Comparison of ENCODE assay signal across 30 cellular contexts in the genomic region with DNA sequence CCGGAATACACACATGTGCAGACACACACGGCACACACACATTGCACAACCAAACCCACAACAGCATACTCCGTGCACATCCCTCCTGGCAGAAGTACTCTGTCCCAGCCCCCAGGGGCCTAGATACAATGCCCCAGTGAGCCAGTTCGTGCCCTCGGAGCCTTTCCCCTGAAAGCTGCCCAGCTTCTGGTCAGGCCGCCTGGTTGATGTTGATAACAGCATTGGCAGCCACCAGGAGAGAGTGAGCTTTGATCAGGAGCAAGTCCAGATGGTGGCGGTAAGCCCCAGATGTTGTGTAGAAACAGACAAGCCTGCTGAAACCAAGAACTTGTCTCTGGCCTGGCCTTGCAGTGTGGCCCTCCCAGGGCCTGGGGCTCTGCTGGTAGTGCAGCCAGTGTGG.
"Had no signal": no experiment of that assay in that cellular context is flagged by ENCODE, and none has a peak within 500 bp of the region (broad histone marks: within the 10 kb centered on the region; RNA-seq: fewer than 3 reads in every experiment).

No MANE protein-coding gene starts in this region.

- H3K9me3 Mint-ChIP-seq: activated B cell treated with CpG ODN at 0.5 μM for 24 hours; activated CD4-positive, alpha-beta memory T cell treated with anti-CD3 and anti-CD28 coated beads for 36 hours; activated naive CD4-positive, alpha-beta T cell treated with anti-CD3 and anti-CD28 coated beads for 36 hours; activated naive CD4-positive, alpha-beta T cell treated with anti-CD3 and anti-CD28 coated beads, Interleukin-2, amount 50 U/mL, for 72 hours; activated T-cell treated with anti-CD3 and anti-CD28 coated beads, Interleukin-2, amount 50 U/mL, for 4 hours; activated T-helper 1 cell treated with anti-CD3 and anti-CD28 coated beads, Interleukin-12 subunit alpha, Interleukin-12 subunit beta, Interleukin-2, Interleukin-4 antibody, amounts not matched to agents 30 ng/mL and 10 ng/mL and 1 ng/mL, durations not matched to agents 14 hours and 24 hours and 36 hours had no signal

- H3K27me3 ChIP-seq: adrenal gland, body of pancreas, breast epithelium had no signal

- H3K4me3 Mint-ChIP-seq: activated B cell treated with CpG ODN at 0.5 μM for 24 hours; activated CD4-positive, alpha-beta memory T cell treated with anti-CD3 and anti-CD28 coated beads for 36 hours; activated naive CD4-positive, alpha-beta T cell treated with anti-CD3 and anti-CD28 coated beads for 36 hours; activated T-cell treated with anti-CD3 and anti-CD28 coated beads, Interleukin-2, amount 50 U/mL, for 4 hours; activated T-helper 1 cell treated with anti-CD3 and anti-CD28 coated beads, Interleukin-12 subunit alpha, Interleukin-12 subunit beta, Interleukin-2, Interleukin-4 antibody, amounts not matched to agents 30 ng/mL and 10 ng/mL and 1 ng/mL, durations not matched to agents 14 hours and 24 hours and 36 hours had no signal

- H3K36me3 ChIP-seq: adrenal gland, breast epithelium, SJCRH30 had no signal

- H3K36me3 Mint-ChIP-seq: activated CD4-positive, alpha-beta memory T cell treated with anti-CD3 and anti-CD28 coated beads for 36 hours; activated naive CD4-positive, alpha-beta T cell treated with anti-CD3 and anti-CD28 coated beads, Interleukin-2, amount 50 U/mL, for 72 hours had no signal

- H3K9me3 ChIP-seq: adrenal gland, body of pancreas, breast epithelium, SJCRH30 had no signal

- DNase-seq: activated B cell treated with CpG ODN at 0.5 μM for 24 hours; activated CD4-positive, alpha-beta memory T cell treated with anti-CD3 and anti-CD28 coated beads for 36 hours; activated CD4-positive, alpha-beta T cell treated with anti-CD3 and anti-CD28 coated beads for 4 hours; activated CD4-positive, alpha-beta T cell treated with anti-CD3 and anti-CD28 coated beads, Interleukin-2, amount 50 U/mL, for 1 hour; activated CD4-positive, CD25-positive, alpha-beta regulatory T cell treated with anti-CD3 and anti-CD28 coated beads, Interleukin-2, amount 50 U/mL, for 72 hours; activated CD8-positive, alpha-beta memory T cell treated with anti-CD3 and anti-CD28 coated beads, Interleukin-2, amount 50 U/mL, for 4 hours; activated gamma-delta T cell treated with Interleukin-2 at 50 U/mL for 16 hours; activated naive CD4-positive, alpha-beta T cell treated with anti-CD3 and anti-CD28 coated beads for 36 hours; activated T-cell treated with anti-CD3 and anti-CD28 coated beads for 4 hours; activated T-cell treated with anti-CD3 and anti-CD28 coated beads, Interleukin-2, amount 50 U/mL, for 4 hours; adrenal gland; Karpas-422; KBM-7; NCI-H1048; NCI-H1105 treated with DMSO at 0.1 percent for 48 hours; NCI-H1930; NCI-H2081 treated with DMSO at 0.1 percent for 48 hours; NCI-H226; SHP77; SJCRH30; SW 1271; T-helper 1 cell; T-helper 2 cell; T-helper 9 cell had no signal

- H3K4me1 Mint-ChIP-seq: activated B cell treated with CpG ODN at 0.5 μM for 24 hours had no signal

- FAIRE-seq: astrocyte had no signal

- H3K27ac ChIP-seq: adrenal gland, body of pancreas, breast epithelium, SJCRH30, SK-N-MC had no signal

- H3K4me3 ChIP-seq: adrenal gland, body of pancreas, breast epithelium, SJCRH30, SK-N-MC had no signal

- H3K27ac Mint-ChIP-seq: activated B cell treated with CpG ODN at 0.5 μM for 24 hours; activated CD4-positive, alpha-beta memory T cell treated with anti-CD3 and anti-CD28 coated beads for 36 hours; activated naive CD4-positive, alpha-beta T cell treated with anti-CD3 and anti-CD28 coated beads for 36 hours; activated naive CD4-positive, alpha-beta T cell treated with anti-CD3 and anti-CD28 coated beads, Interleukin-2, amount 50 U/mL, for 72 hours; activated T-helper 1 cell treated with anti-CD3 and anti-CD28 coated beads, Interleukin-12 subunit alpha, Interleukin-12 subunit beta, Interleukin-2, Interleukin-4 antibody, amounts not matched to agents 30 ng/mL and 10 ng/mL and 1 ng/mL, durations not matched to agents 14 hours and 24 hours and 36 hours had no signal

- H3K4me1 ChIP-seq: adrenal gland, breast epithelium, SJCRH30 had no signal
